In the genomic region with DNA sequence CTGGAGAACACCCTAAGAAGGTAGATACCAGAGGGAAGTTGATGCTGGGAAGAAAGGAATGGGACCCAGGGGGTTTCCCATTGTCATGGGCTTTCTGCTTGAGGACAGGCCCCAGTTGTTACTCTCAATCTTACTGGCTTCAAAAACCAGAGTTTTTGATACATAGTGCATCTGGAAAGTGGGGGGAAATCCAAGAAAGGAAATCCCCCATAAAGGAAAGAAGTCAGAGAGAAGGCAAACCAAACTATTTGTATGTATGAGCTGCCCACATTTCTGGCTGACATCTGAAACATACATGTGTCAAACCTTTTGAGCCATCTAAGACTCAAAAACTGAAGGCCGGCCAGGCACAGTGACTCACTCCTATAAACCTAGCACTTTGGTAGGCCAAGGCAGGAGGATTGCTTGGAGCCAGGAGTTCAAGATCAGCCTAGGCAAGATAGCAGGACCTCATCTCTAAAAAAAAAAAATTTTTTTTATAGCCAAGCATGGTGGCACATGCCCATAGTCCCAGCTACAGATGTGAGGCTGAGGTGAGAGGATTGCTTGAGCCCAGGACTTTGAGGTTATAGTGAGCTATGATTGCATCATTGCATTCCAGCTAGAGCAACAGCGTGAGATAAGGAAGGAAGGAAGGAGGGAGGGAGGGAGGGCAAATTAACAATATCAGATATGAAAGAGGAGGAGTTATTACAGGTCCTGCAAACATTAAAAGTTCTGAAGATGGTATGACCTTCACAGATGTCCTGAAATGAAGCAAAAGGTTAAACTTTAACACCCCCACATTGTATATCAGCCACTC, we compare ENCODE assay signal across 8 cellular contexts. TPM values are rescaled to one million over a fixed set of nuclear protein-coding genes. Genes with fewer than 3 reads are reported as not detected.
DNase-seq lines count a peak whose midpoint lies in the region; ATAC-seq, FAIRE-seq and TF ChIP-seq lines count a peak whose summit lies in the region.

No MANE protein-coding gene starts in this region.

- H3K4me3 ChIP-seq in bronchial epithelial cell (ENCODE audit: low read depth, low read length) = no peak overlapping the region

- no peak for FAIRE-seq in bronchial epithelial cell (lab: Jason Lieb, UNC)

- peak; percentile 59 for ATAC-seq in GM19468 (IDR thresholded peaks at IDR 0.05; ENCODE audit: extremely low read depth, unreplicated experiment)
- ATAC-seq in HG03460 (IDR thresholded peaks at IDR 0.05; ENCODE audit: unreplicated experiment) = peak; percentile 64
- no peak for ATAC-seq in SK-N-SH treated with all-trans-retinoic acid at 6 μM for 48 hours

- DNase-seq in GF-D8 (lab: John Stamatoyannopoulos, UW) (peak; percentile 64), bronchial epithelial cell (ENCODE audit: low read depth) (peak; percentile 53), UCSD-AML1 (lab: John Stamatoyannopoulos, UW; ENCODE audit: unreplicated experiment) (no peak), ureter (ENCODE audit: low spot score) (no peak), NOMO-1 treated with dmso at 0.1 percent for 144 hours (lab: John Stamatoyannopoulos, UW; ENCODE audit: unreplicated experiment) (no peak)

- no peaks in the 10 kb centered on the region for H3K36me3 ChIP-seq in bronchial epithelial cell (ENCODE audit: control insufficient read depth, insufficient read depth, low read length)

- TF ChIP-seq CTCF in bronchial epithelial cell (IDR thresholded peaks at IDR 0.05; ENCODE audit: insufficient read depth, low read length, severe bottlenecking) = no peak

- no peaks in the 10 kb centered on the region for H3K27me3 ChIP-seq in bronchial epithelial cell (ENCODE audit: control insufficient read depth, insufficient read depth, low read length)

TF ChIP-seq in SK-N-SH treated with all-trans-retinoic acid at 6 μM for 48 hours, 23 proteins besides CTCF, POLR2A, EP300 and RAD21:
- TF ChIP-seq ZFP3 (CRISPR knock-in tag; IDR thresholded peaks at IDR 0.05) = no peak
- no peak for TF ChIP-seq ZNF8 (CRISPR knock-in tag; IDR thresholded peaks at IDR 0.05)
- TF ChIP-seq CSDC2 (CRISPR knock-in tag; IDR thresholded peaks at IDR 0.05) = no peak
- no peak for TF ChIP-seq ESRRG (CRISPR knock-in tag; IDR thresholded peaks at IDR 0.05)
- TF ChIP-seq ZNF565 (CRISPR knock-in tag; conservative IDR thresholded peaks at IDR 0.05; ENCODE audit: low read depth) = no peak
- no peak for TF ChIP-seq ISL1 (CRISPR knock-in tag; IDR thresholded peaks at IDR 0.05)
- no peak for TF ChIP-seq ZFP30 (CRISPR knock-in tag; IDR thresholded peaks at IDR 0.05)
- no peak for TF ChIP-seq PPARA (CRISPR knock-in tag; IDR thresholded peaks at IDR 0.05; ENCODE audit: borderline replicate concordance)
- TF ChIP-seq, protein P1, sequence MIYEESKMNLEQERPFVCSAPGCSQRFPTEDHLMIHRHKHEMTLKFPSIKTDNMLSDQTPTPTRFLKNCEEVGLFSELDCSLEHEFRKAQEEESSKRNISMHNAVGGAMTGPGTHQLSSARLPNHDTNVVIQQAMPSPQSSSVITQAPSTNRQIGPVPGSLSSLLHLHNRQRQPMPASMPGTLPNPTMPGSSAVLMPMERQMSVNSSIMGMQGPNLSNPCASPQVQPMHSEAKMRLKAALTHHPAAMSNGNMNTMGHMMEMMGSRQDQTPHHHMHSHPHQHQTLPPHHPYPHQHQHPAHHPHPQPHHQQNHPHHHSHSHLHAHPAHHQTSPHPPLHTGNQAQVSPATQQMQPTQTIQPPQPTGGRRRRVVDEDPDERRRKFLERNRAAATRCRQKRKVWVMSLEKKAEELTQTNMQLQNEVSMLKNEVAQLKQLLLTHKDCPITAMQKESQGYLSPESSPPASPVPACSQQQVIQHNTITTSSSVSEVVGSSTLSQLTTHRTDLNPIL (CRISPR knock-in tag; IDR thresholded peaks at IDR 0.05; ENCODE audit: low read depth) = no peak
- no peak for TF ChIP-seq ZC3H10 (CRISPR knock-in tag; IDR thresholded peaks at IDR 0.05)
- no peak for TF ChIP-seq TCF4 (CRISPR knock-in tag; IDR thresholded peaks at IDR 0.05; ENCODE audit: borderline replicate concordance)
- TF ChIP-seq, protein P2, sequence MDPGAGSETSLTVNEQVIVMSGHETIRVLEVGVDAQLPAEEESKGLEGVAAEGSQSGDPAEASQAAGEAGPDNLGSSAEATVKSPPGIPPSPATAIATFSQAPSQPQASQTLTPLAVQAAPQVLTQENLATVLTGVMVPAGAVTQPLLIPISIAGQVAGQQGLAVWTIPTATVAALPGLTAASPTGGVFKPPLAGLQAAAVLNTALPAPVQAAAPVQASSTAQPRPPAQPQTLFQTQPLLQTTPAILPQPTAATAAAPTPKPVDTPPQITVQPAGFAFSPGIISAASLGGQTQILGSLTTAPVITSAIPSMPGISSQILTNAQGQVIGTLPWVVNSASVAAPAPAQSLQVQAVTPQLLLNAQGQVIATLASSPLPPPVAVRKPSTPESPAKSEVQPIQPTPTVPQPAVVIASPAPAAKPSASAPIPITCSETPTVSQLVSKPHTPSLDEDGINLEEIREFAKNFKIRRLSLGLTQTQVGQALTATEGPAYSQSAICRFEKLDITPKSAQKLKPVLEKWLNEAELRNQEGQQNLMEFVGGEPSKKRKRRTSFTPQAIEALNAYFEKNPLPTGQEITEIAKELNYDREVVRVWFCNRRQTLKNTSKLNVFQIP (CRISPR knock-in tag; IDR thresholded peaks at IDR 0.05; ENCODE audit: borderline replicate concordance, low read depth) = no peak
- TF ChIP-seq OSR1 (CRISPR knock-in tag; IDR thresholded peaks at IDR 0.05) = no peak

RNA-seq across cellular contexts. Expression of gene COA1, which starts 6.7 kb away (rescaled TPM):
- total RNA-seq in bronchial epithelial cell (41.6 and 50.0 TPM in 2 replicates), ureter (76.2 TPM)

RNA-seq across cellular contexts. Expression of gene BLVRA, which starts 22.5 kb away (rescaled TPM):
- total RNA-seq in bronchial epithelial cell (29.7 and 39.4 TPM in 2 replicates), ureter (35.9 TPM)

Comparison
In these comparisons a context has a peak if more than half of its experiments do, and no peak if none do; other contexts are left out.
1. DNase-seq: peak in GF-D8 (single experiment) and bronchial epithelial cell (single experiment); none in UCSD-AML1 (single experiment), ureter (single experiment) and NOMO-1 treated with dmso at 0.1 percent for 144 hours (single experiment).